Comparison of ENCODE assay signal across 9 cellular contexts in the genomic region with DNA sequence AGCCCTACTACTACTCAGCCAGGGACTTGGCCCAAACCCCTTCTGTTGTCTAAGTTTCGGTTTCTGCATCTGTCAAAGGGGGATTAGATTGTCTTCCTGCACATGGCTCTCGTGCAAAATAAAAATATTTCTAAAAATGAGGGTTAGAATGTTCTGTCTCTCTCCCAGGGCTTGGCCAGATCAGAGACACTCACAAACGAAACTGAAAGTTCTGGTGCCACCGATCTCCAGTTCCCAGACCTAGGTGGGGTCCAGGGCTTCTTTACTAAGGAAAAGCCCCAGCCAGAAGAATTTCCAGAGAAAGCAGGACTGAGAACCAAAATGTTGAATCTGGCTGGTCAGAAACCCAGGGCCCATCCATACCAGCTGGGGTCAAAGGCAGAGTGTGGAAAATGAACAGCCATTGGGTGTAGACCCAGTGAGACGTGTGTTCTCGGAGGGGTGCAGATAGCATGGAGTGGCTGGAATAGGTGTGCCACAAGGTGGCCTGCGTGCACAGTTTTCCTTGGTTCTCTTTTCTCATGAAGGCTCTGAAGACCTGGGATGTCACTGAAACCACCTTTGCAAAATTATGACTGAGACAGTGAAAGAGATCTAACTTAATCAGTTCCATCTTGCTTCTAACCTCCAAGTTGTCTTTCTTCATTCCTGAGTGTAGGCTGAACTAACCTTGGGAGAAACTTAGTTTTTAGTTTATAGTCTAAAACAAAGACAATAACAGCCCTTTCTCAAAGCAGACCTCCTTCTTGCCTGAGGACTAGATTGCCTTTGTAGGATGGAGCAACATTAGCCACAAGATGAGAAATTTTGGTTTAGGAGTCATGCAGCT. TPM values are rescaled to one million over a fixed set of nuclear protein-coding genes. Genes with fewer than 3 reads are reported as not detected.
DNase-seq lines count a peak whose midpoint lies in the region; ATAC-seq and TF ChIP-seq lines count a peak whose summit lies in the region.
"Had no signal": no experiment of that assay in that cellular context is flagged by ENCODE, and none has a peak within 500 bp of the region (broad histone marks: within the 10 kb centered on the region; RNA-seq: fewer than 3 reads in every experiment).

No MANE protein-coding gene starts in this region.

- intact Hi-C loops in heart right ventricle (cut with DNase I) (no loop called here), cardiac septum (cut with DNase I) (no loop called here), left ventricle myocardium superior (cut with micrococcal nuclease) (no loop called here), uterus (cut with DNase I; ENCODE audit: low total_unique reads) (no loop called here)

- peaks cover 6% of the 10 kb centered on the region; the same call in 1 of the 2 replicates for H3K79me2 ChIP-seq in SU-DHL-6 (ENCODE audit: insufficient read depth, low read length)

- no peak overlapping the region for H2AFZ ChIP-seq in SU-DHL-6 (ENCODE audit: low read depth, low read length, severe bottlenecking)

- H3K4me2 ChIP-seq in SU-DHL-6 (ENCODE audit: low read depth, low read length, poor library complexity, severe bottlenecking) = peak overlapping the region; percentile 19

- peak overlapping the region; percentile 23; the same call in 1 of the 2 replicates for H3K9ac ChIP-seq in SU-DHL-6 (ENCODE audit: low read length)

- H4K20me1 ChIP-seq in SU-DHL-6 (ENCODE audit: low read depth, low read length) = no peaks in the 10 kb centered on the region

- H3K36me3 ChIP-seq in heart right ventricle (peaks cover 0 to 8% (median 0%) of the 10 kb centered on the region in 9 donors), SU-DHL-6 (ENCODE audit: low read length) (no peaks in the 10 kb centered on the region), uterus (no peaks in the 10 kb centered on the region)

- 35 to 46% methylated on average over 7 of the region's 7 CpGs for WGBS in heart right ventricle, 2 donors

- peak overlapping the region; percentile 46 to 86 (median 74) for H3K27ac ChIP-seq in heart right ventricle
- H3K27ac ChIP-seq in SU-DHL-6 (ENCODE audit: low read depth, low read length) = peak overlapping the region; percentile 50
- peak overlapping the region; percentile 54 to 68 for H3K27ac ChIP-seq in uterus

- ATAC-seq in heart right ventricle (peak in 5 of 8 donors; percentile 35 to 60 (median 48)), left ventricle myocardium superior (peak; percentile 39), GM19351 (IDR thresholded peaks at IDR 0.05; ENCODE audit: unreplicated experiment) (no peak), HG03196 (IDR thresholded peaks at IDR 0.05; ENCODE audit: unreplicated experiment) (no peak)

- no peaks in the 10 kb centered on the region for H3K9me2 ChIP-seq in SU-DHL-6 (replicated peaks; ENCODE audit: insufficient read depth, low read length)

- peaks cover 53% of the 10 kb centered on the region for H3F3A ChIP-seq in SU-DHL-6 (ENCODE audit: insufficient read depth)

- no peak for TF ChIP-seq POLR2A in uterus (IDR thresholded peaks at IDR 0.05)

- DNase-seq in heart right ventricle (no peak), cardiac septum (ENCODE audit: low spot score) (no peak), left ventricle myocardium superior (peak; percentile 44), uterus (no peak), cerebellum (ENCODE audit: low spot score) (no peak)

- H3K9me3 ChIP-seq in heart right ventricle (no peaks in the 10 kb centered on the region), SU-DHL-6 (ENCODE audit: insufficient read depth, low read length) (no peaks in the 10 kb centered on the region), uterus (no peaks in the 10 kb centered on the region)

- H3K4me1 ChIP-seq in heart right ventricle (peaks cover 0 to 47% (median 34%) of the 10 kb centered on the region in 9 donors), uterus (no peaks in the 10 kb centered on the region)

- H3K27me3 ChIP-seq in heart right ventricle (no peaks in the 10 kb centered on the region), SU-DHL-6 (ENCODE audit: low read length) (no peaks in the 10 kb centered on the region), uterus (no peaks in the 10 kb centered on the region)

- H3K4me3 ChIP-seq in heart right ventricle (peak overlapping the region in 9 of 10 donors; percentile 25 to 55 (median 42)), SU-DHL-6 (ENCODE audit: insufficient read depth, low read length, poor library complexity, severe bottlenecking) (no peak overlapping the region), uterus (peak overlapping the region in 1 of 2 donors; percentile 22)

- TF ChIP-seq CTCF in heart right ventricle (IDR thresholded peaks at IDR 0.05) (peak in 8 of 9 donors; percentile 18 to 60 (median 38)), SU-DHL-6 (IDR thresholded peaks at IDR 0.05; ENCODE audit: insufficient read depth, low read length, poor library complexity, severe bottlenecking) (no peak), uterus (IDR thresholded peaks at IDR 0.05) (peak in 1 of 4 experiments; percentile 31)

RNA-seq across cellular contexts. Expression of a gene that starts 2.2 kb away (rescaled TPM):
- total RNA-seq in heart right ventricle (under 1 TPM in 1 of 10 donors, not detected in 9; 0.19 TPM), cardiac septum (not detected), left ventricle myocardium superior (not detected), uterus (1 to 10 TPM in 2 of 4 donors, under 1 TPM in 1, not detected in 1; 0.30 to 5.5 (median 1.0) TPM), cerebellum (not detected)
- polyA plus RNA-seq in heart right ventricle = not detected
- total RNA-seq: astrocyte had no signal

RNA-seq across cellular contexts. Expression of a gene that starts 4.4 kb away (rescaled TPM):
- total RNA-seq in heart right ventricle (1 to 10 TPM in 3 of 10 donors, under 1 TPM in 7; 0.28 to 6.6 (median 0.65) TPM), cardiac septum (0.51 TPM), left ventricle myocardium superior (1.6 TPM), uterus (1 to 10 TPM in 2 of 4 donors, not detected in 2; 1.3 to 5.6 TPM), cerebellum (0.18 TPM)
- 1 to 10 TPM in 1 of 2 donors, under 1 TPM in 1; 0.67 to 1.5 TPM for polyA plus RNA-seq in heart right ventricle
- total RNA-seq: astrocyte had no signal

RNA-seq across cellular contexts. Expression of a gene that starts 9.6 kb away (rescaled TPM):
- 10 to 100 TPM; 26.3 to 64.8 (median 37.3) TPM for total RNA-seq in heart right ventricle
- polyA plus RNA-seq in heart right ventricle = 10 to 100 TPM; 12.2 to 28.5 TPM
- total RNA-seq in cardiac septum = 34.7 TPM
- 56.5 TPM for total RNA-seq in left ventricle myocardium superior
- total RNA-seq in uterus = 1 to 10 TPM in 3 of 4 donors, not detected in 1; 1.5 to 8.3 (median 1.7) TPM
- 1.1 TPM for total RNA-seq in cerebellum

RNA-seq across cellular contexts. Expression of a gene that starts 18.6 kb away (rescaled TPM):
- total RNA-seq in heart right ventricle = 10 to 100 TPM; 11.8 to 24.8 (median 16.5) TPM
- polyA plus RNA-seq in heart right ventricle = 10 to 100 TPM; 14.8 to 37.5 TPM
- 12.4 TPM for total RNA-seq in cardiac septum
- total RNA-seq in left ventricle myocardium superior = 17.3 TPM
- 1 to 10 TPM in 2 of 4 donors, not detected in 2; 2.4 to 3.4 TPM for total RNA-seq in uterus
- total RNA-seq in cerebellum = 4.4 TPM

RNA-seq across cellular contexts. Expression of a gene that starts 43.6 kb away (rescaled TPM):
- total RNA-seq in heart right ventricle (100 to 1,000 TPM; 126 to 173 (median 139) TPM), cardiac septum (133 TPM), left ventricle myocardium superior (136 TPM), uterus (100 to 1,000 TPM in 1 of 4 donors, 10 to 100 TPM in 3; 43.5 to 144 (median 87.7) TPM), cerebellum (78.7 TPM)
- 100 to 1,000 TPM in 1 of 2 donors, 10 to 100 TPM in 1; 43.8 to 103 TPM for polyA plus RNA-seq in heart right ventricle

Comparison
In these comparisons a context has a peak if more than half of its experiments do, and no peak if none do; other contexts are left out.
1. ATAC-seq: peak in heart right ventricle (5 of 8) and left ventricle myocardium superior (single experiment); none in GM19351 (single experiment) and HG03196 (single experiment).
2. Peak in every context shown above with its lines, with median percentiles within 50 percentile points of each other: H3K27ac ChIP-seq.